In the genomic region with DNA sequence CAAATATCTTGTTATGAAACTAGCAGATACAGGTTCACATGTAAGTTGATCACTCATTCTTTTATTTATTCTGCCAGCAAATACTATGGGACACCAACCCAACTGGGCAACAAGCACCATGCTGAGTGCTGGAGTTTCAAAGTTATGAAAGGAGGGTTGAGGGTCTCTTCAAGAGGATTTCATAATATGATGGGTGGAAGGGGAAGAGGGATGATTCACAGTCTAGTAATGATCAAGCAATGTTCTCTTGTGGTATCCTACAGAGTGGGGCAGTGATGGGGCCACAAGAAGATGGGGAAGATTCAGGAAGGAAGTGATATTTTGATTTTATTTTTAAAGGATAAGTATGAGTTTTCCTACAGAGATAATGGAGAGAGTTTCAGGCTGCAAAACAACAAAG, we compare ENCODE assay signal across 1 cellular context.
TF ChIP-seq lines count a peak whose summit lies in the region.

No MANE protein-coding gene starts in this region.

TF ChIP-seq in GM12878, 131 proteins besides CTCF, POLR2A, EP300 and RAD21:
- TF ChIP-seq, protein P1, sequence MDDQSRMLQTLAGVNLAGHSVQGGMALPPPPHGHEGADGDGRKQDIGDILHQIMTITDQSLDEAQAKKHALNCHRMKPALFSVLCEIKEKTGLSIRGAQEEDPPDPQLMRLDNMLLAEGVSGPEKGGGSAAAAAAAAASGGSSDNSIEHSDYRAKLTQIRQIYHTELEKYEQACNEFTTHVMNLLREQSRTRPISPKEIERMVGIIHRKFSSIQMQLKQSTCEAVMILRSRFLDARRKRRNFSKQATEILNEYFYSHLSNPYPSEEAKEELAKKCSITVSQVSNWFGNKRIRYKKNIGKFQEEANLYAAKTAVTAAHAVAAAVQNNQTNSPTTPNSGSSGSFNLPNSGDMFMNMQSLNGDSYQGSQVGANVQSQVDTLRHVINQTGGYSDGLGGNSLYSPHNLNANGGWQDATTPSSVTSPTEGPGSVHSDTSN (IDR thresholded peaks at IDR 0.05; ENCODE audit: insufficient replicate concordance, low read depth, low read length) = no peak
- TF ChIP-seq RUNX3 (IDR thresholded peaks at IDR 0.05; ENCODE audit: low read length) = peak; percentile 38
